Comparison of ENCODE assay signal across 8 cellular contexts in the genomic region with DNA sequence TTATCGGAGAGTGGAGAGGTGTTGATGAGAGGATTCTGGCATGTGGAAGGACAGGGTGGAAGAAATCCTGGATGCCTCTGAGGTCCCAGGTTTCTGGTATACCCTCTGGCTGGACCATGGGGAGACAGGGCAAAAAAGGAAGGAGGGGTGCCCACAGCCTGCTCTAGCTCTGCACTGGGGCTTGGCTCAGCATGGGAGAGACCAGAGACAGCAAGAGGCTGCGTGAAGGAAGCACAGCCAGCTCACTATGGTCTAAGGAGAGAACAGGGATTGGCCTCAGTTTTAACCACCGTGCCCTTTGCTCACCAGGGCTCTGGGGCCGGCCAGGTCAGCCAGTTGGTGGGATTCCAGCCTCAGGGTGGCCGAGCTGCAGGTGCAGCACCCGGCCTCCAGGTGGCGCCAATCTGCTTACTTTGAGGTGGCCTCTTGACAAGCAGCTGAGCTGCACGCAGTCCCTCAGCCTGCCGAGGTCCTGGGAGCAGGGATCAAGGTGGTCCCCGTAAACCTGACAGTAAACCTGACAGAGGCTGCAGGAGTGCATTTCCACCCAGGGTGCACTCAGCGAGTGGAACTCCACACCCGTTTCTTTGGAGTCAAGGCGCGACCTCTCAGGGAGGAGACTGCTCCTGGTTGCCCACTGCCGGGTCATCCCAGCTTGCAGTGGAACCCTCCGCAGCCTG. TPM values are rescaled to one million over a fixed set of nuclear protein-coding genes. Genes with fewer than 3 reads are reported as not detected.
A peak's percentile ranks its signal among the peaks of the same experiment; 100 is the strongest.
DNase-seq lines count a peak whose midpoint lies in the region; ATAC-seq and TF ChIP-seq lines count a peak whose summit lies in the region.

No MANE protein-coding gene starts in this region.

- no peak overlapping the region for H3K4me3 Mint-ChIP-seq in progenitor cell of endocrine pancreas (ENCODE audit: low read depth)

- in situ Hi-C loops in SK-MEL-5 (cut with HindIII; ENCODE audit: low pct_unique_long_range_greater_than_20kb, low sequenced_read_pairs) = no loop called here

- H3K9me3 Mint-ChIP-seq in progenitor cell of endocrine pancreas (ENCODE audit: low read depth) = no peaks in the 10 kb centered on the region

- BruUV-seq in A673 (replicated peaks; lab: Mats Ljungman, UMichigan) = no TSS peak

- ATAC-seq in GM18867 (IDR thresholded peaks at IDR 0.05; ENCODE audit: unreplicated experiment) = peak; percentile 63

- DNase-seq in A673 (ENCODE audit: low spot score) (peak; percentile 68), LHCN-M2 (ENCODE audit: low read depth) (peak; percentile 81), SK-MEL-5 (ENCODE audit: low read depth, low spot score) (peak; percentile 67), glomerular visceral epithelial cell (ENCODE audit: extremely low spot score) (peak; percentile 85), progenitor cell of endocrine pancreas (ENCODE audit: low spot score, unreplicated experiment) (peak; percentile 90), ureter (ENCODE audit: low spot score) (peak; percentile 83)
- peak; percentile 76 for DNase-seq in activated naive CD4-positive, alpha-beta T cell treated with Interleukin-2 at 50 U/mL for 16 hours

- POLR2A ChIA-PET in A673 (lab: Charles Lee; ENCODE audit: low non-redundant PET) = no interaction called here

- H3K27ac Mint-ChIP-seq in progenitor cell of endocrine pancreas = no peak overlapping the region

- H3K36me3 Mint-ChIP-seq in progenitor cell of endocrine pancreas (ENCODE audit: insufficient read depth) = no peaks in the 10 kb centered on the region

- peaks cover 10% of the 10 kb centered on the region for H3K27me3 ChIP-seq in A673 (replicated peaks; ENCODE audit: insufficient read depth, low read depth, low read length, poor library complexity)

- H3K4me1 ChIP-seq in A673 (ENCODE audit: insufficient read depth, low read length, poor library complexity, severe bottlenecking) = peaks cover 8% of the 10 kb centered on the region

- H3K27me3 Mint-ChIP-seq in progenitor cell of endocrine pancreas = peaks cover 44% of the 10 kb centered on the region

- H3K4me1 Mint-ChIP-seq in progenitor cell of endocrine pancreas (ENCODE audit: low read depth) = peaks cover 2% of the 10 kb centered on the region

- peak overlapping the region; percentile 36 for H3K4me3 ChIP-seq in A673 (ENCODE audit: low read depth, low read length, poor library complexity, severe bottlenecking)

- no peaks in the 10 kb centered on the region for H3K36me3 ChIP-seq in A673 (ENCODE audit: insufficient read depth, low read length, poor library complexity, severe bottlenecking)

- no peaks in the 10 kb centered on the region for H3K9me3 ChIP-seq in A673 (ENCODE audit: low read depth, low read length, poor library complexity, severe bottlenecking)

- intact Hi-C loops in A673 (cut with micrococcal nuclease; ENCODE audit: unreplicated experiment) = loop anchor here (5.0 kb wide), 2 partner anchors 102 to 492 kb away; no protein-coding TSS in a partner anchor

- TF ChIP-seq CTCF in A673 (conservative IDR thresholded peaks at IDR 0.05; ENCODE audit: low read depth, low read length) (peak; percentile 96), progenitor cell of endocrine pancreas (IDR thresholded peaks at IDR 0.05; ENCODE audit: unreplicated experiment) (peak; percentile 93)

- CTCF ChIA-PET in A673 (lab: Charles Lee) = interaction anchor here (0.6 to 1.4 kb wide), 10 partner anchors 8 to 817 kb away, joined by 3 to 8 read pairs (median 4); no protein-coding TSS in a partner anchor

- H3K27ac ChIP-seq in A673 (ENCODE audit: low read depth, low read length, poor library complexity, severe bottlenecking) = no peak overlapping the region

RNA-seq across cellular contexts. Expression of gene SPTLC1, which starts 25.0 kb away (rescaled TPM):
- total RNA-seq in A673 (2021) = 60.6 and 62.1 TPM in 2 replicates
- total RNA-seq in LHCN-M2 (2014; rRNA removed) = 94.8 and 96.6 TPM in 2 replicates
- polyA plus RNA-seq in LHCN-M2 (2012) = 31.9 TPM
- total RNA-seq in SK-MEL-5 (2014; rRNA removed; shearing (Covaris generic)) = 105 and 112 TPM in 2 replicates
- polyA plus RNA-seq in SK-MEL-5 (2015; cell fraction: cytosol; rRNA removed) = 88.2 and 91.8 TPM in 2 replicates
- polyA plus RNA-seq in SK-MEL-5 (2015; cell fraction: nucleus; rRNA removed) = 101 and 102 TPM in 2 replicates
- total RNA-seq in progenitor cell of endocrine pancreas = 68.5 and 68.8 TPM in 2 replicates
- total RNA-seq in ureter = 77.7 TPM
